24 cellular contexts compared by ENCODE assay signal in the genomic region with DNA sequence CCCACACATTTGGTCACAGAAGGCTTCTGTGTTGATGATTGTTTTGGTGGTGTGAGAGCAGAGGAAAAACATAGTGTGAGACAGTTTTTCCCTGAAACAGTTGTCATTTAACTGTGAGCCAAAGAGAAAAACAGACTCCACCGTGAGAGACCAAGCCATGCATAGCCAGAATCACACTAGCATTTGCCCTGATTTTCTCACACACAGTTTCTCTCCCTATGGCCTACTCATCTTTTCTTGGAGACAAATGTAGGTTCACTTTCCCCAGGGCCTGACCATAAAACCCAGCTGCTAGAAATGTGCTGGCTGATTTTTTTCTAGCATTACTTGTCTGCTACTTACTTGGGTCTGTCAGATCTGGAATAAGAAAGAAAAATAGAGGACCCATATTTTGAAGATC.
DNase-seq lines count a peak whose midpoint lies in the region; ATAC-seq and TF ChIP-seq lines count a peak whose summit lies in the region.
"Had no signal": no experiment of that assay in that cellular context is flagged by ENCODE, and none has a peak within 500 bp of the region (broad histone marks: within the 10 kb centered on the region; RNA-seq: fewer than 3 reads in every experiment).

No MANE protein-coding gene starts in this region.

- dilution Hi-C loops in mammary epithelial cell (cut with HindIII; ENCODE audit: low sequenced_read_pairs), result no loop called here

- H3K27me3 Mint-ChIP-seq in nephron progenitor cell (ENCODE audit: low read depth, poor library complexity), result no peaks in the 10 kb centered on the region
- H3K27me3 Mint-ChIP-seq: CD4-positive, alpha-beta memory T cell had no signal

- no peaks in the 10 kb centered on the region for H3K36me3 ChIP-seq in mammary epithelial cell (ENCODE audit: insufficient read depth, low read length)
- no peaks in the 10 kb centered on the region for H3K36me3 ChIP-seq in breast epithelium
- no peaks in the 10 kb centered on the region for H3K36me3 ChIP-seq in smooth muscle cell (ENCODE audit: low read depth)
- H3K36me3 ChIP-seq in gastrocnemius medialis, result no peaks in the 10 kb centered on the region
- H3K36me3 ChIP-seq: BLaER1 treated with 17β-estradiol and CSF1 and Interleukin-3, amounts not matched to agents 10 nM and 100 nM; Peyer's patch had no signal

- H3K9me3 ChIP-seq in mammary epithelial cell (replicated peaks; ENCODE audit: insufficient read depth, low read length), result no peaks in the 10 kb centered on the region
- no peaks in the 10 kb centered on the region for H3K9me3 ChIP-seq in breast epithelium
- H3K9me3 ChIP-seq in smooth muscle cell (replicated peaks; ENCODE audit: low read depth), result no peaks in the 10 kb centered on the region
- no peaks in the 10 kb centered on the region for H3K9me3 ChIP-seq in gastrocnemius medialis
- H3K9me3 ChIP-seq: Peyer's patch had no signal

- H3K79me2 ChIP-seq in mammary epithelial cell (ENCODE audit: insufficient read depth, low read length) (no peaks in the 10 kb centered on the region), smooth muscle cell (ENCODE audit: low read depth) (no peaks in the 10 kb centered on the region)

- H4K20me1 ChIP-seq in mammary epithelial cell (ENCODE audit: insufficient read depth, low read length), result no peaks in the 10 kb centered on the region
- no peaks in the 10 kb centered on the region for H4K20me1 ChIP-seq in smooth muscle cell (ENCODE audit: low read depth)
- H4K20me1 ChIP-seq: BLaER1 treated with 17β-estradiol and CSF1 and Interleukin-3, amounts not matched to agents 10 nM and 100 nM had no signal

- WGBS in mammary epithelial cell (ENCODE audit: low coverage, missing lambda C conversion rate), result 86% methylated on average over 1 of the region's 1 CpG
- 72% methylated on average over 1 of the region's 1 CpG for WGBS in smooth muscle cell (ENCODE audit: low lambda C conversion rate)

- H3K9ac ChIP-seq in mammary epithelial cell (ENCODE audit: insufficient read depth, low read length) (no peak overlapping the region), smooth muscle cell (ENCODE audit: low read depth) (no peak overlapping the region)
- H3K9ac ChIP-seq: BLaER1 treated with 17β-estradiol and CSF1 and Interleukin-3, amounts not matched to agents 10 nM and 100 nM had no signal

- TF ChIP-seq CTCF in mammary epithelial cell (conservative IDR thresholded peaks at IDR 0.05 in 1 of 2, IDR thresholded peaks at IDR 0.05 in 1 of 2; ENCODE audit: extremely low read depth in 1 of 2, insufficient read depth in 1 of 2, low read depth in 1 of 2, low read length in 2 of 2), result no peak
- TF ChIP-seq CTCF in breast epithelium (IDR thresholded peaks at IDR 0.05), result no peak
- no peak for TF ChIP-seq CTCF in nephron progenitor cell (IDR thresholded peaks at IDR 0.05)
- TF ChIP-seq CTCF in smooth muscle cell (IDR thresholded peaks at IDR 0.05; ENCODE audit: borderline replicate concordance, insufficient read depth, poor library complexity, severe bottlenecking), result no peak
- TF ChIP-seq CTCF in gastrocnemius medialis (IDR thresholded peaks at IDR 0.05 in 4 of 5, conservative IDR thresholded peaks at IDR 0.05 in 1 of 5), result no peak

- H3K4me1 Mint-ChIP-seq in nephron progenitor cell, result peaks cover 4% of the 10 kb centered on the region
- H3K4me1 Mint-ChIP-seq: CD4-positive, alpha-beta memory T cell had no signal

- peaks cover 61% of the 10 kb centered on the region for H3K4me1 ChIP-seq in mammary epithelial cell (ENCODE audit: insufficient read depth, low read length)
- no peaks in the 10 kb centered on the region for H3K4me1 ChIP-seq in breast epithelium
- no peaks in the 10 kb centered on the region for H3K4me1 ChIP-seq in smooth muscle cell (ENCODE audit: low read depth)
- H3K4me1 ChIP-seq in gastrocnemius medialis, result peaks cover 0 to 4% of the 10 kb centered on the region in 2 donors
- H3K4me1 ChIP-seq: Peyer's patch had no signal

- CTCF ChIA-PET in mammary epithelial cell (lab: Charles Lee; ENCODE audit: low non-redundant PET), result no interaction called here

- H3K4me2 ChIP-seq in mammary epithelial cell (ENCODE audit: insufficient read depth, low read depth, low read length) (no peak overlapping the region), smooth muscle cell (no peak overlapping the region)
- H3K4me2 ChIP-seq: BLaER1 treated with 17β-estradiol and CSF1 and Interleukin-3, amounts not matched to agents 10 nM and 100 nM had no signal

- peaks cover 11% of the 10 kb centered on the region for H3K9me3 Mint-ChIP-seq in nephron progenitor cell

- H3K36me3 Mint-ChIP-seq in nephron progenitor cell (ENCODE audit: low read depth), result no peaks in the 10 kb centered on the region
- H3K36me3 Mint-ChIP-seq: CD4-positive, alpha-beta memory T cell had no signal

- H3K27me3 ChIP-seq in mammary epithelial cell (ENCODE audit: insufficient read depth, low read length) (no peaks in the 10 kb centered on the region), breast epithelium (no peaks in the 10 kb centered on the region), smooth muscle cell (ENCODE audit: low read depth) (no peaks in the 10 kb centered on the region), gastrocnemius medialis (no peaks in the 10 kb centered on the region)
- H3K27me3 ChIP-seq: BLaER1 treated with 17β-estradiol and CSF1 and Interleukin-3, amounts not matched to agents 10 nM and 100 nM; Peyer's patch had no signal

- intact Hi-C loops in mammary epithelial cell (cut with micrococcal nuclease), result loop anchor here (2.0 kb wide), 1 partner anchor 204 kb away; no protein-coding TSS in a partner anchor
- intact Hi-C loops in breast epithelium (cut with DNase I; ENCODE audit: low total_unique reads), result no loop called here
- intact Hi-C loops in gastrocnemius medialis (cut with DNase I; ENCODE audit: low total_unique reads), result no loop called here

- BruUV-seq in mammary epithelial cell (replicated peaks; lab: Mats Ljungman, UMichigan), result no TSS peak

- TF ChIP-seq POLR2A in breast epithelium (IDR thresholded peaks at IDR 0.05), result no peak
- TF ChIP-seq POLR2A in gastrocnemius medialis (IDR thresholded peaks at IDR 0.05), result no peak

- no peak overlapping the region for H2AFZ ChIP-seq in mammary epithelial cell (ENCODE audit: low read depth, low read length)
- H2AFZ ChIP-seq in smooth muscle cell (ENCODE audit: low read depth), result no peak overlapping the region

- DNase-seq in mammary epithelial cell, result no peak
- no peak for DNase-seq in breast epithelium (ENCODE audit: low spot score in 2 of 2)
- no peak for DNase-seq in epithelial cell of prostate (ENCODE audit: low read depth, low spot score)
- DNase-seq in nephron progenitor cell, result no peak
- DNase-seq in smooth muscle cell (lab: John Stamatoyannopoulos, UW; ENCODE audit: unreplicated experiment), result no peak
- DNase-seq in NCI-H187 treated with DMSO at 0.1 percent for 48 hours (lab: John Stamatoyannopoulos, UW), result no peak
- DNase-seq in stimulated activated CD4-positive, alpha-beta T cell treated with anti-CD3 and anti-CD28 coated beads, Interleukin-2, amount 100 ng/mL, for 48 hours, result no peak
- no peak for DNase-seq in gastrocnemius medialis
- DNase-seq: Caco-2; CD4-positive, alpha-beta memory T cell; DND-41; IMR-90; NCI-H1105; NCI-H146; NCI-H2081; NCI-H2171; NCI-H345; NCI-H524; NCI-H774; NK-92 treated with Interleukin-12 subunit alpha and Interleukin-12 subunit beta, amount 100 ng/mL, for 24 hours; Peyer's patch had no signal

- ATAC-seq in gastrocnemius medialis, result no peak
- ATAC-seq: Right ventricle myocardium inferior had no signal

- no peak overlapping the region for H3K4me3 Mint-ChIP-seq in nephron progenitor cell
- H3K4me3 Mint-ChIP-seq: CD4-positive, alpha-beta memory T cell had no signal

- H3K27ac ChIP-seq in mammary epithelial cell (ENCODE audit: insufficient read depth, low read depth, low read length), result peak overlapping the region; percentile 96
- no peak overlapping the region for H3K27ac ChIP-seq in breast epithelium
- peak overlapping the region; percentile 92 for H3K27ac ChIP-seq in epithelial cell of prostate
- H3K27ac ChIP-seq in smooth muscle cell (ENCODE audit: low read depth), result peak overlapping the region; percentile 90
- no peak overlapping the region for H3K27ac ChIP-seq in gastrocnemius medialis
- H3K27ac ChIP-seq: 22Rv1; BLaER1 treated with 17β-estradiol and CSF1 and Interleukin-3, amounts not matched to agents 10 nM and 100 nM; Peyer's patch had no signal

- in situ Hi-C loops in mammary epithelial cell (cut with MboI; ENCODE audit: low sequenced_read_pairs in 2 of 2), result no loop called here
- in situ Hi-C loops in gastrocnemius medialis (cut with MboI; ENCODE audit: low sequenced_read_pairs in 4 of 4), result no loop called here

- no peaks in the 10 kb centered on the region for H3F3A ChIP-seq in smooth muscle cell (ENCODE audit: low read depth)

- peak overlapping the region; percentile 62 for H3K27ac Mint-ChIP-seq in nephron progenitor cell
- H3K27ac Mint-ChIP-seq: CD4-positive, alpha-beta memory T cell had no signal

- no peak overlapping the region for H3K4me3 ChIP-seq in mammary epithelial cell (replicated peaks in 1 of 3; ENCODE audit: insufficient read depth in 1 of 3, low read depth in 2 of 3, low read length in 3 of 3)
- H3K4me3 ChIP-seq in breast epithelium, result no peak overlapping the region
- H3K4me3 ChIP-seq in smooth muscle cell, result no peak overlapping the region
- no peak overlapping the region for H3K4me3 ChIP-seq in gastrocnemius medialis
- H3K4me3 ChIP-seq: BLaER1 treated with 17β-estradiol and CSF1 and Interleukin-3, amounts not matched to agents 10 nM and 100 nM; Peyer's patch had no signal

Comparison
In these comparisons a context has a peak if more than half of its experiments do, and no peak if none do; other contexts are left out.
1. H3K27ac ChIP-seq: peak in mammary epithelial cell (single experiment), epithelial cell of prostate (single experiment) and smooth muscle cell (single experiment); none in breast epithelium (0 of 2) and gastrocnemius medialis (0 of 4).